1 cellular context compared by ENCODE assay signal in genomic region chr7:23531794-23532489, GRCh38.
TF ChIP-seq lines count a peak whose summit lies in the region.

TRA2A (minus strand) TSS chr7:23531981; CDS start chr7:23531824, 157 bp downstream.

TF ChIP-seq in GM12878, 131 proteins besides CTCF, POLR2A, EP300 and RAD21 (continued from another document and continues in another):
- TF ChIP-seq HDGF (IDR thresholded peaks at IDR 0.05) (no peak), TBL1XR1 (IDR thresholded peaks at IDR 0.05; ENCODE audit: low read depth, low read length) (peak; percentile 68; the same call in 1 of the 2 replicates), ZBTB33 (IDR thresholded peaks at IDR 0.05) (no peak), BHLHE40 (IDR thresholded peaks at IDR 0.05; ENCODE audit: borderline replicate concordance in 1 of 2, low read depth in 2 of 2, low read length in 1 of 2) (peak; percentile 83 to 88), ZBED1 (IDR thresholded peaks at IDR 0.05; ENCODE audit: borderline replicate concordance) (peak; percentile 48; the same call in 1 of the 2 replicates), TAF1 (IDR thresholded peaks at IDR 0.05; ENCODE audit: borderline replicate concordance, low read depth, low read length) (peak; percentile 97), SRF (IDR thresholded peaks at IDR 0.05; ENCODE audit: low read depth in 2 of 2, low read length in 2 of 2) (no peak), ZSCAN29 (IDR thresholded peaks at IDR 0.05) (0 out of 2 replicates have a peak, but pooled peaks have one; percentile 22), FOXK2 (IDR thresholded peaks at IDR 0.05) (no peak), NFXL1 (IDR thresholded peaks at IDR 0.05; ENCODE audit: borderline replicate concordance) (no peak), NR2F1 (conservative IDR thresholded peaks at IDR 0.05) (no peak; the same call in 1 of the 2 replicates), IRF5 (IDR thresholded peaks at IDR 0.05; ENCODE audit: borderline replicate concordance) (no peak), CHD2 (IDR thresholded peaks at IDR 0.05; ENCODE audit: borderline replicate concordance, low read depth, low read length) (peak; percentile 97), GATAD2B (conservative IDR thresholded peaks at IDR 0.05; ENCODE audit: low read depth) (no peak), HDAC6 (IDR thresholded peaks at IDR 0.05; ENCODE audit: unreplicated experiment) (no peak), POLR2AphosphoS5 (IDR thresholded peaks at IDR 0.05; ENCODE audit: low read length) (peak; percentile 99), JUND (IDR thresholded peaks at IDR 0.05; ENCODE audit: low read depth, low read length) (0 out of 2 replicates have a peak, but pooled peaks have one; percentile 40), ZZZ3 (IDR thresholded peaks at IDR 0.05; ENCODE audit: control insufficient read depth, insufficient read length, low read depth) (no peak), LARP7 (IDR thresholded peaks at IDR 0.05) (peak; percentile 92), RCOR1 (conservative IDR thresholded peaks at IDR 0.05; ENCODE audit: low read depth, low read length) (no peak), POU2F2 (IDR thresholded peaks at IDR 0.05; ENCODE audit: borderline replicate concordance, low read depth, low read length) (peak; percentile 87; the same call in 2 of the 3 replicates), KDM1A (IDR thresholded peaks at IDR 0.05; ENCODE audit: borderline replicate concordance) (no peak), CUX1 (IDR thresholded peaks at IDR 0.05; ENCODE audit: insufficient replicate concordance, low read depth, low read length) (no peak), TCF12 (IDR thresholded peaks at IDR 0.05; ENCODE audit: low read depth, low read length) (0 out of 2 replicates have a peak, but pooled peaks have one; percentile 5), SUPT20H (IDR thresholded peaks at IDR 0.05; ENCODE audit: borderline replicate concordance, control insufficient read depth, low read depth, low read length) (no peak), ASH2L (IDR thresholded peaks at IDR 0.05; ENCODE audit: borderline replicate concordance, low read depth) (no peak), SIN3A (IDR thresholded peaks at IDR 0.05; ENCODE audit: low read depth, low read length) (no peak; the same call in 1 of the 2 replicates), CBX3 (IDR thresholded peaks at IDR 0.05; ENCODE audit: borderline replicate concordance, low read depth) (no peak)
- TF ChIP-seq, protein P1, sequence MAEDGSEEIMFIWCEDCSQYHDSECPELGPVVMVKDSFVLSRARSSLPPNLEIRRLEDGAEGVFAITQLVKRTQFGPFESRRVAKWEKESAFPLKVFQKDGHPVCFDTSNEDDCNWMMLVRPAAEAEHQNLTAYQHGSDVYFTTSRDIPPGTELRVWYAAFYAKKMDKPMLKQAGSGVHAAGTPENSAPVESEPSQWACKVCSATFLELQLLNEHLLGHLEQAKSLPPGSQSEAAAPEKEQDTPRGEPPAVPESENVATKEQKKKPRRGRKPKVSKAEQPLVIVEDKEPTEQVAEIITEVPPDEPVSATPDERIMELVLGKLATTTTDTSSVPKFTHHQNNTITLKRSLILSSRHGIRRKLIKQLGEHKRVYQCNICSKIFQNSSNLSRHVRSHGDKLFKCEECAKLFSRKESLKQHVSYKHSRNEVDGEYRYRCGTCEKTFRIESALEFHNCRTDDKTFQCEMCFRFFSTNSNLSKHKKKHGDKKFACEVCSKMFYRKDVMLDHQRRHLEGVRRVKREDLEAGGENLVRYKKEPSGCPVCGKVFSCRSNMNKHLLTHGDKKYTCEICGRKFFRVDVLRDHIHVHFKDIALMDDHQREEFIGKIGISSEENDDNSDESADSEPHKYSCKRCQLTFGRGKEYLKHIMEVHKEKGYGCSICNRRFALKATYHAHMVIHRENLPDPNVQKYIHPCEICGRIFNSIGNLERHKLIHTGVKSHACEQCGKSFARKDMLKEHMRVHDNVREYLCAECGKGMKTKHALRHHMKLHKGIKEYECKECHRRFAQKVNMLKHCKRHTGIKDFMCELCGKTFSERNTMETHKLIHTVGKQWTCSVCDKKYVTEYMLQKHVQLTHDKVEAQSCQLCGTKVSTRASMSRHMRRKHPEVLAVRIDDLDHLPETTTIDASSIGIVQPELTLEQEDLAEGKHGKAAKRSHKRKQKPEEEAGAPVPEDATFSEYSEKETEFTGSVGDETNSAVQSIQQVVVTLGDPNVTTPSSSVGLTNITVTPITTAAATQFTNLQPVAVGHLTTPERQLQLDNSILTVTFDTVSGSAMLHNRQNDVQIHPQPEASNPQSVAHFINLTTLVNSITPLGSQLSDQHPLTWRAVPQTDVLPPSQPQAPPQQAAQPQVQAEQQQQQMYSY (CRISPR knock-in tag; IDR thresholded peaks at IDR 0.05), result no peak
- TF ChIP-seq, protein P2, sequence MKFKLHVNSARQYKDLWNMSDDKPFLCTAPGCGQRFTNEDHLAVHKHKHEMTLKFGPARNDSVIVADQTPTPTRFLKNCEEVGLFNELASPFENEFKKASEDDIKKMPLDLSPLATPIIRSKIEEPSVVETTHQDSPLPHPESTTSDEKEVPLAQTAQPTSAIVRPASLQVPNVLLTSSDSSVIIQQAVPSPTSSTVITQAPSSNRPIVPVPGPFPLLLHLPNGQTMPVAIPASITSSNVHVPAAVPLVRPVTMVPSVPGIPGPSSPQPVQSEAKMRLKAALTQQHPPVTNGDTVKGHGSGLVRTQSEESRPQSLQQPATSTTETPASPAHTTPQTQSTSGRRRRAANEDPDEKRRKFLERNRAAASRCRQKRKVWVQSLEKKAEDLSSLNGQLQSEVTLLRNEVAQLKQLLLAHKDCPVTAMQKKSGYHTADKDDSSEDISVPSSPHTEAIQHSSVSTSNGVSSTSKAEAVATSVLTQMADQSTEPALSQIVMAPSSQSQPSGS (IDR thresholded peaks at IDR 0.05; ENCODE audit: low read length), result peak; percentile 52
- TF ChIP-seq, protein P3, sequence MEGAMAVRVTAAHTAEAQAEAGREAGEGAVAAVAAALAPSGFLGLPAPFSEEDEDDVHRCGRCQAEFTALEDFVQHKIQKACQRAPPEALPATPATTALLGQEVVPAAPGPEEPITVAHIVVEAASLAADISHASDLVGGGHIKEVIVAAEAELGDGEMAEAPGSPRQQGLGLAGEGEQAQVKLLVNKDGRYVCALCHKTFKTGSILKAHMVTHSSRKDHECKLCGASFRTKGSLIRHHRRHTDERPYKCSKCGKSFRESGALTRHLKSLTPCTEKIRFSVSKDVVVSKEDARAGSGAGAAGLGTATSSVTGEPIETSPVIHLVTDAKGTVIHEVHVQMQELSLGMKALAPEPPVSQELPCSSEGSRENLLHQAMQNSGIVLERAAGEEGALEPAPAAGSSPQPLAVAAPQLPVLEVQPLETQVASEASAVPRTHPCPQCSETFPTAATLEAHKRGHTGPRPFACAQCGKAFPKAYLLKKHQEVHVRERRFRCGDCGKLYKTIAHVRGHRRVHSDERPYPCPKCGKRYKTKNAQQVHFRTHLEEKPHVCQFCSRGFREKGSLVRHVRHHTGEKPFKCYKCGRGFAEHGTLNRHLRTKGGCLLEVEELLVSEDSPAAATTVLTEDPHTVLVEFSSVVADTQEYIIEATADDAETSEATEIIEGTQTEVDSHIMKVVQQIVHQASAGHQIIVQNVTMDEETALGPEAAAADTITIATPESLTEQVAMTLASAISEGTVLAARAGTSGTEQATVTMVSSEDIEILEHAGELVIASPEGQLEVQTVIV (IDR thresholded peaks at IDR 0.05; ENCODE audit: borderline replicate concordance, partially characterized antibody), result no peak
- TF ChIP-seq, protein P4, sequence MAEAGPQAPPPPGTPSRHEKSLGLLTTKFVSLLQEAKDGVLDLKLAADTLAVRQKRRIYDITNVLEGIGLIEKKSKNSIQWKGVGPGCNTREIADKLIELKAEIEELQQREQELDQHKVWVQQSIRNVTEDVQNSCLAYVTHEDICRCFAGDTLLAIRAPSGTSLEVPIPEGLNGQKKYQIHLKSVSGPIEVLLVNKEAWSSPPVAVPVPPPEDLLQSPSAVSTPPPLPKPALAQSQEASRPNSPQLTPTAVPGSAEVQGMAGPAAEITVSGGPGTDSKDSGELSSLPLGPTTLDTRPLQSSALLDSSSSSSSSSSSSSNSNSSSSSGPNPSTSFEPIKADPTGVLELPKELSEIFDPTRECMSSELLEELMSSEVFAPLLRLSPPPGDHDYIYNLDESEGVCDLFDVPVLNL (IDR thresholded peaks at IDR 0.05; ENCODE audit: low read depth, low read length), result peak; percentile 27; the same call in 1 of the 2 replicates
- TF ChIP-seq, protein P5, sequence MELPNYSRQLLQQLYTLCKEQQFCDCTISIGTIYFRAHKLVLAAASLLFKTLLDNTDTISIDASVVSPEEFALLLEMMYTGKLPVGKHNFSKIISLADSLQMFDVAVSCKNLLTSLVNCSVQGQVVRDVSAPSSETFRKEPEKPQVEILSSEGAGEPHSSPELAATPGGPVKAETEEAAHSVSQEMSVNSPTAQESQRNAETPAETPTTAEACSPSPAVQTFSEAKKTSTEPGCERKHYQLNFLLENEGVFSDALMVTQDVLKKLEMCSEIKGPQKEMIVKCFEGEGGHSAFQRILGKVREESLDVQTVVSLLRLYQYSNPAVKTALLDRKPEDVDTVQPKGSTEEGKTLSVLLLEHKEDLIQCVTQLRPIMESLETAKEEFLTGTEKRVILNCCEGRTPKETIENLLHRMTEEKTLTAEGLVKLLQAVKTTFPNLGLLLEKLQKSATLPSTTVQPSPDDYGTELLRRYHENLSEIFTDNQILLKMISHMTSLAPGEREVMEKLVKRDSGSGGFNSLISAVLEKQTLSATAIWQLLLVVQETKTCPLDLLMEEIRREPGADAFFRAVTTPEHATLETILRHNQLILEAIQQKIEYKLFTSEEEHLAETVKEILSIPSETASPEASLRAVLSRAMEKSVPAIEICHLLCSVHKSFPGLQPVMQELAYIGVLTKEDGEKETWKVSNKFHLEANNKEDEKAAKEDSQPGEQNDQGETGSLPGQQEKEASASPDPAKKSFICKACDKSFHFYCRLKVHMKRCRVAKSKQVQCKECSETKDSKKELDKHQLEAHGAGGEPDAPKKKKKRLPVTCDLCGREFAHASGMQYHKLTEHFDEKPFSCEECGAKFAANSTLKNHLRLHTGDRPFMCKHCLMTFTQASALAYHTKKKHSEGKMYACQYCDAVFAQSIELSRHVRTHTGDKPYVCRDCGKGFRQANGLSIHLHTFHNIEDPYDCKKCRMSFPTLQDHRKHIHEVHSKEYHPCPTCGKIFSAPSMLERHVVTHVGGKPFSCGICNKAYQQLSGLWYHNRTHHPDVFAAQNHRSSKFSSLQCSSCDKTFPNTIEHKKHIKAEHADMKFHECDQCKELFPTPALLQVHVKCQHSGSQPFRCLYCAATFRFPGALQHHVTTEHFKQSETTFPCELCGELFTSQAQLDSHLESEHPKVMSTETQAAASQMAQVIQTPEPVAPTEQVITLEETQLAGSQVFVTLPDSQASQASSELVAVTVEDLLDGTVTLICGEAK (IDR thresholded peaks at IDR 0.05; ENCODE audit: borderline replicate concordance), result no peak
